Comparison of ENCODE assay signal across 16 cellular contexts in the genomic region with DNA sequence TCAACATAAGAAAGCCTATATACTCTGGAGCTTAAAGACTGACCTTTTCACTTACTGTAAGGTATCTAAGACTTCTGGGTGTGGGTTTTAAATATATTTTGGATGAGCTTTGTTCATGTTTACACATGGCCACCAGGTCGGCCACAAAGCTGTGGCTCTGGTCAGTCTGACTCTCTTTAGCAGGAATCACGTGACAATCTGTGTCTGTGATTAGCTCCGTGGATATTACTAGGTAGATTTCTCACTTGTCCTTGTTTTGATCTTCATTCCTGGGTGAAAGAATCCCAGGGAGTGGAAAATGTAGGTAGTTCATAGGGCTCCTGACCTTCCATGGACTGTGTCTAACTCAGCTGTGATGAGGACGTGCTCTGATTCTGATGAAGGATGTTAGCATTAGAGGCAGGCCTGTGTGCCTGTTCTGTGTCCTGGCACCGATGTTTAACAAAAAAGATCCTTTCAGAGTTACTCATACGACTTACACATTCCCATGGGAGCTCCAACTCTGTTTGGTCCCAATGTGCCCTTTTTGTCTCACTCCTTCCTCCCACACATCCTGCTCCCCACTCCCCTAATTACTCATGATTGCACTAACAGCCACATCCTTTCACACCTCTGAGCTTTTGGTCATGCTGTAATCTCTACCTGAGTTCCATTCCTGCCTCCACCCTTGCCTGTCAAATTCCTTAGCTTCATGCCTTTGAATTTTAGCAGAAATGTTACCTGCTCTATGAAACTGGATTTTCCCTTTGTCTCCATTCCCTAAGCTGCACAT.
DNase-seq lines count a peak whose midpoint lies in the region; TF ChIP-seq lines count a peak whose summit lies in the region.
"Had no signal": no experiment of that assay in that cellular context is flagged by ENCODE, and none has a peak within 500 bp of the region (broad histone marks: within the 10 kb centered on the region; RNA-seq: fewer than 3 reads in every experiment).

No MANE protein-coding gene starts in this region.

- DNase-seq in MCF 10A (ENCODE audit: unreplicated experiment) (peak; percentile 4), breast epithelium (ENCODE audit: low spot score in 2 of 2) (no peak), SW480 (ENCODE audit: low spot score) (peak; percentile 12), islet precursor cell (peak; percentile 74), tibial nerve (ENCODE audit: low spot score in 2 of 2) (no peak), DMS114 treated with DMSO at 0.1 percent for 48 hours (lab: John Stamatoyannopoulos, UW; ENCODE audit: unreplicated experiment) (no peak)
- no peak for DNase-seq in activated CD4-positive, CD25-positive, alpha-beta regulatory T cell (lab: John Stamatoyannopoulos, UW)
- DNase-seq: C1 segment of cervical spinal cord, DMS79 treated with DMSO at 0.1 percent for 48 hours, NCI-H1092 treated with DMSO at 0.1 percent for 48 hours, NCI-H146, NCI-H2081, NCI-H748 treated with DMSO at 0.1 percent for 48 hours, SHP77 had no signal

- H3K9me3 Mint-ChIP-seq in MCF 10A (ENCODE audit: unreplicated experiment) = no peaks in the 10 kb centered on the region

- CTCF ChIA-PET in MCF 10A (lab: Yijun Ruan, JAX) = interaction anchor here (0.5 to 1.0 kb wide), 3 partner anchors 1076 to 1353 kb away, joined by 3 to 6 read pairs (median 5); a partner anchor contains a TSS

- no peaks in the 10 kb centered on the region for H3K4me1 ChIP-seq in breast epithelium
- H3K4me1 ChIP-seq in tibial nerve = peaks cover 0 to 3% (median 0%) of the 10 kb centered on the region in 4 donors

- peaks cover 14% of the 10 kb centered on the region for H3K4me1 Mint-ChIP-seq in MCF 10A (ENCODE audit: insufficient read depth, unreplicated experiment)

- no peak overlapping the region for H3K27ac ChIP-seq in breast epithelium
- H3K27ac ChIP-seq in tibial nerve = no peak overlapping the region
- H3K27ac ChIP-seq: SK-N-MC had no signal

- H3K27me3 ChIP-seq in breast epithelium = no peaks in the 10 kb centered on the region
- H3K27me3 ChIP-seq in tibial nerve = no peaks in the 10 kb centered on the region

- H3K4me3 ChIP-seq in breast epithelium (no peak overlapping the region), tibial nerve (no peak overlapping the region)
- H3K4me3 ChIP-seq: GM23338, SK-N-MC had no signal

- no peak overlapping the region for H3K4me3 Mint-ChIP-seq in MCF 10A (ENCODE audit: unreplicated experiment)
- H3K4me3 Mint-ChIP-seq: GM23338 had no signal

- H3K27me3 Mint-ChIP-seq in MCF 10A (ENCODE audit: insufficient read depth, unreplicated experiment) = no peaks in the 10 kb centered on the region

- POLR2A ChIA-PET in MCF 10A (lab: Yijun Ruan, JAX) = no interaction called here

- no TSS peak for BruUV-seq in MCF 10A (replicated peaks; lab: Mats Ljungman, UMichigan)

- H3K36me3 ChIP-seq in breast epithelium (no peaks in the 10 kb centered on the region), tibial nerve (no peaks in the 10 kb centered on the region)

- H3K9me3 ChIP-seq in breast epithelium = peaks cover 7 to 12% of the 10 kb centered on the region in 2 donors
- peaks cover 0 to 19% (median 3%) of the 10 kb centered on the region in 4 donors for H3K9me3 ChIP-seq in tibial nerve

- no peak for TF ChIP-seq POLR2A in breast epithelium (IDR thresholded peaks at IDR 0.05)
- TF ChIP-seq POLR2A in tibial nerve (IDR thresholded peaks at IDR 0.05) = no peak

- intact Hi-C loops in MCF 10A (cut with micrococcal nuclease) (no loop called here), breast epithelium (cut with DNase I; ENCODE audit: low total_unique reads) (no loop called here)

- TF ChIP-seq CTCF in MCF 10A (IDR thresholded peaks at IDR 0.05; ENCODE audit: unreplicated experiment) (no peak), breast epithelium (IDR thresholded peaks at IDR 0.05) (no peak), tibial nerve (IDR thresholded peaks at IDR 0.05) (no peak)

- no peak for TF ChIP-seq EP300 in tibial nerve (IDR thresholded peaks at IDR 0.05)

- H3K27ac Mint-ChIP-seq in MCF 10A (ENCODE audit: low read depth, unreplicated experiment) = no peak overlapping the region
- H3K27ac Mint-ChIP-seq: GM23338 had no signal

- H3K36me3 Mint-ChIP-seq in MCF 10A (ENCODE audit: insufficient read depth, unreplicated experiment) = no peaks in the 10 kb centered on the region

- WGBS in tibial nerve, 2 donors = 69 to 73% methylated on average over 6 of the region's 6 CpGs

Comparison
In these comparisons a context has a peak if more than half of its experiments do, and no peak if none do; other contexts are left out.
1. DNase-seq: peak in MCF 10A (single experiment), SW480 (single experiment) and islet precursor cell (single experiment); none in breast epithelium (0 of 2), tibial nerve (0 of 2), DMS114 treated with DMSO at 0.1 percent for 48 hours (single experiment) and activated CD4-positive, CD25-positive, alpha-beta regulatory T cell (0 of 4).